In genomic region chr7:44257213-44257612, GRCh38 we compare ENCODE assay signal across 12 cellular contexts. TPM values are rescaled to one million over a fixed set of nuclear protein-coding genes. Genes with fewer than 3 reads are reported as not detected.
DNase-seq lines count a peak whose midpoint lies in the region; ATAC-seq, FAIRE-seq and TF ChIP-seq lines count a peak whose summit lies in the region.
"Had no signal": no experiment of that assay in that cellular context is flagged by ENCODE, and none has a peak within 500 bp of the region (broad histone marks: within the 10 kb centered on the region; RNA-seq: fewer than 3 reads in every experiment).

No MANE protein-coding gene starts in this region.

- H3K4me2 ChIP-seq in keratinocyte (ENCODE audit: control insufficient read depth, extremely low read depth, insufficient read depth, low read depth, low read length), result no peak overlapping the region
- H3K4me2 ChIP-seq: A549 had no signal

- dilution Hi-C loops in keratinocyte (cut with MboI; ENCODE audit: extremely low pct_ligation_motif_present, low sequenced_read_pairs), result no loop called here

- no peak overlapping the region for H3K4me3 ChIP-seq in keratinocyte (ENCODE audit: control insufficient read depth in 2 of 3, extremely low read depth in 1 of 3, insufficient read depth in 2 of 3, low read depth in 1 of 3, low read length in 3 of 3)
- H3K4me3 ChIP-seq: A549, colonic mucosa, prostate gland had no signal

- intact Hi-C loops in activated CD4-positive, alpha-beta T cell treated with anti-CD3 and anti-CD28 coated beads, Interleukin-2, amount 10 ng/mL, durations not matched to agents 24 days and 14 days (cut with micrococcal nuclease), result loop anchor here (5.0 kb wide), 2 partner anchors 175 to 220 kb away; partner anchors contain the start of gene POLM

- no peaks in the 10 kb centered on the region for H3K36me3 ChIP-seq in keratinocyte (ENCODE audit: control insufficient read depth in 2 of 2, extremely low read depth in 1 of 2, insufficient read depth in 2 of 2, low read length in 2 of 2)
- H3K36me3 ChIP-seq: colonic mucosa, prostate gland had no signal

- FAIRE-seq in keratinocyte (lab: Jason Lieb, UNC), result peak; percentile 59
- FAIRE-seq: A549 had no signal

- H3K9me1 ChIP-seq in keratinocyte (ENCODE audit: control insufficient read depth, extremely low read depth, insufficient read depth, low read length), result peaks cover 3% of the 10 kb centered on the region

- no peaks in the 10 kb centered on the region for H3K9me3 Mint-ChIP-seq in activated CD4-positive, alpha-beta T cell treated with anti-CD3 and anti-CD28 coated beads, Interleukin-2, amount 10 ng/mL, durations not matched to agents 24 days and 14 days
- H3K9me3 Mint-ChIP-seq in activated T-helper 17 cell treated with anti-CD3 and anti-CD28 coated beads, Interleukin-2, amount 50 U/mL, for 72 hours, result no peaks in the 10 kb centered on the region
- H3K9me3 Mint-ChIP-seq in stimulated activated naive B cell treated with anti-CD40 and anti-IgM and Interleukin-4, amounts not matched to agents 10 μg/mL and 1 μg/mL and 100 μg/mL, for 72 hours, result peaks cover 2 to 6% of the 10 kb centered on the region in 2 donors

- peaks cover 37% of the 10 kb centered on the region for H3K4me1 Mint-ChIP-seq in activated CD4-positive, alpha-beta T cell treated with anti-CD3 and anti-CD28 coated beads, Interleukin-2, amount 10 ng/mL, durations not matched to agents 24 days and 14 days
- peaks cover 24% of the 10 kb centered on the region for H3K4me1 Mint-ChIP-seq in activated T-helper 17 cell treated with anti-CD3 and anti-CD28 coated beads, Interleukin-2, amount 50 U/mL, for 72 hours
- peaks cover 48 to 69% of the 10 kb centered on the region in 2 donors for H3K4me1 Mint-ChIP-seq in stimulated activated naive B cell treated with anti-CD40 and anti-IgM and Interleukin-4, amounts not matched to agents 10 μg/mL and 1 μg/mL and 100 μg/mL, for 72 hours

- no peaks in the 10 kb centered on the region for H3K27me3 Mint-ChIP-seq in activated CD4-positive, alpha-beta T cell treated with anti-CD3 and anti-CD28 coated beads, Interleukin-2, amount 10 ng/mL, durations not matched to agents 24 days and 14 days
- no peaks in the 10 kb centered on the region for H3K27me3 Mint-ChIP-seq in activated T-helper 17 cell treated with anti-CD3 and anti-CD28 coated beads, Interleukin-2, amount 50 U/mL, for 72 hours
- no peaks in the 10 kb centered on the region for H3K27me3 Mint-ChIP-seq in stimulated activated naive B cell treated with anti-CD40 and anti-IgM and Interleukin-4, amounts not matched to agents 10 μg/mL and 1 μg/mL and 100 μg/mL, for 72 hours

- no peak overlapping the region for H3K4me3 Mint-ChIP-seq in activated CD4-positive, alpha-beta T cell treated with anti-CD3 and anti-CD28 coated beads, Interleukin-2, amount 10 ng/mL, durations not matched to agents 24 days and 14 days
- peak overlapping the region; percentile 67 for H3K4me3 Mint-ChIP-seq in activated T-helper 17 cell treated with anti-CD3 and anti-CD28 coated beads, Interleukin-2, amount 50 U/mL, for 72 hours
- H3K4me3 Mint-ChIP-seq in stimulated activated naive B cell treated with anti-CD40 and anti-IgM and Interleukin-4, amounts not matched to agents 10 μg/mL and 1 μg/mL and 100 μg/mL, for 72 hours, result no peak overlapping the region

- H2AFZ ChIP-seq in keratinocyte (ENCODE audit: control insufficient read depth, low read length), result no peak overlapping the region

- H4K20me1 ChIP-seq in keratinocyte (ENCODE audit: control insufficient read depth, extremely low read depth, insufficient read depth, low read length), result no peaks in the 10 kb centered on the region

- no peak for DNase-seq in activated CD4-positive, alpha-beta T cell treated with anti-CD3 and anti-CD28 coated beads, Interleukin-2, amount 10 ng/mL, durations not matched to agents 24 days and 14 days
- no peak for DNase-seq in activated CD4-positive, alpha-beta T cell treated with anti-CD3 and anti-CD28 coated beads for 4 hours
- DNase-seq in keratinocyte (ENCODE audit: low read depth, low spot score), result no peak
- DNase-seq in stimulated activated naive B cell treated with anti-CD40 and anti-IgM and Interleukin-4, amounts not matched to agents 10 μg/mL and 1 μg/mL and 100 μg/mL, for 72 hours, result no peak
- no peak for DNase-seq in NCI-H2171 (lab: John Stamatoyannopoulos, UW)
- no peak for DNase-seq in SKM-1 treated with dmso at 0.1 percent for 144 hours (lab: John Stamatoyannopoulos, UW; ENCODE audit: unreplicated experiment)
- DNase-seq: NCI-H2029 treated with DMSO at 0.1 percent for 48 hours had no signal

- no peak overlapping the region for H3K9ac ChIP-seq in keratinocyte (ENCODE audit: control insufficient read depth, extremely low read depth, insufficient read depth, low read length)

- peak overlapping the region; percentile 95 for H3K27ac Mint-ChIP-seq in activated CD4-positive, alpha-beta T cell treated with anti-CD3 and anti-CD28 coated beads, Interleukin-2, amount 10 ng/mL, durations not matched to agents 24 days and 14 days
- peak overlapping the region; percentile 70 for H3K27ac Mint-ChIP-seq in activated T-helper 17 cell treated with anti-CD3 and anti-CD28 coated beads, Interleukin-2, amount 50 U/mL, for 72 hours
- H3K27ac Mint-ChIP-seq in stimulated activated naive B cell treated with anti-CD40 and anti-IgM and Interleukin-4, amounts not matched to agents 10 μg/mL and 1 μg/mL and 100 μg/mL, for 72 hours, result peak overlapping the region; percentile 94

- H3K27me3 ChIP-seq in keratinocyte (ENCODE audit: control insufficient read depth, extremely low read depth, insufficient read depth, low read length), result no peaks in the 10 kb centered on the region
- H3K27me3 ChIP-seq: colonic mucosa had no signal

- H3K9me3 ChIP-seq in keratinocyte (ENCODE audit: control insufficient read depth, low read depth, low read length), result no peaks in the 10 kb centered on the region
- H3K9me3 ChIP-seq: A549, colonic mucosa, prostate gland had no signal

- H3K36me3 Mint-ChIP-seq in activated CD4-positive, alpha-beta T cell treated with anti-CD3 and anti-CD28 coated beads, Interleukin-2, amount 10 ng/mL, durations not matched to agents 24 days and 14 days (ENCODE audit: low read depth), result no peaks in the 10 kb centered on the region
- no peaks in the 10 kb centered on the region for H3K36me3 Mint-ChIP-seq in activated T-helper 17 cell treated with anti-CD3 and anti-CD28 coated beads, Interleukin-2, amount 50 U/mL, for 72 hours (ENCODE audit: low read depth)
- H3K36me3 Mint-ChIP-seq in stimulated activated naive B cell treated with anti-CD40 and anti-IgM and Interleukin-4, amounts not matched to agents 10 μg/mL and 1 μg/mL and 100 μg/mL, for 72 hours, result no peaks in the 10 kb centered on the region

- peaks cover 37% of the 10 kb centered on the region for H3K4me1 ChIP-seq in keratinocyte (ENCODE audit: control insufficient read depth, extremely low read depth, insufficient read depth, low read length)
- H3K4me1 ChIP-seq: A549, colonic mucosa, prostate gland had no signal

- H3K79me2 ChIP-seq in keratinocyte (ENCODE audit: control insufficient read depth, insufficient read depth, low read length), result no peaks in the 10 kb centered on the region

- no peak for TF ChIP-seq CTCF in keratinocyte (optimal IDR thresholded peaks at IDR 0.05 in 1 of 3, IDR thresholded peaks at IDR 0.05 in 1 of 3, conservative IDR thresholded peaks at IDR 0.05 in 1 of 3; ENCODE audit: extremely low read depth in 1 of 3, insufficient read depth in 2 of 3, low read length in 3 of 3)

- no peak for ATAC-seq in activated T-helper 17 cell treated with anti-CD3 and anti-CD28 coated beads, Interleukin-2, amount 50 U/mL, for 72 hours (replicated peaks)
- ATAC-seq in stimulated activated naive B cell treated with anti-CD40 and anti-IgM and Interleukin-4, amounts not matched to agents 10 μg/mL and 1 μg/mL and 100 μg/mL, for 72 hours (replicated peaks), result no peak
- no peak for ATAC-seq in GM21526 (IDR thresholded peaks at IDR 0.05; ENCODE audit: low FRiP score, unreplicated experiment)

- H3K27ac ChIP-seq in keratinocyte (ENCODE audit: control insufficient read depth, insufficient read depth, low read length), result no peak overlapping the region
- H3K27ac ChIP-seq: A549, colonic mucosa, prostate gland had no signal

RNA-seq across cellular contexts. Expression of gene YKT6, which starts 56.4 kb away (rescaled TPM):
- 87.3 and 92.8 TPM in 2 replicates for total RNA-seq in activated CD4-positive, alpha-beta T cell treated with anti-CD3 and anti-CD28 coated beads, Interleukin-2, amount 10 ng/mL, durations not matched to agents 24 days and 14 days
- 10 to 100 TPM; 34.4 to 66.8 TPM for total RNA-seq in activated T-helper 17 cell treated with anti-CD3 and anti-CD28 coated beads, Interleukin-2, amount 50 U/mL, for 72 hours
- polyA plus RNA-seq in keratinocyte, result 139 to 192 TPM (median 148 TPM) in 3 replicates
- 50.6 TPM for polyA plus RNA-seq in keratinocyte (2011; ENCODE audit: low read depth)
- polyA plus RNA-seq in keratinocyte (2011; cell fraction: cytosol; rRNA removed), result 149 and 154 TPM in 2 replicates
- 113 and 122 TPM in 2 replicates for polyA plus RNA-seq in keratinocyte (2011; cell fraction: nucleus; rRNA removed)
- polyA plus RNA-seq in keratinocyte (2012; ENCODE audit: low replicate concordance), result 73.7 and 135 TPM in 2 replicates
- polyA minus RNA-seq in keratinocyte, result 115 to 176 TPM (median 150 TPM) in 3 replicates
- polyA minus RNA-seq in keratinocyte (2011; cell fraction: cytosol; rRNA and poly(A)+ RNA removed), result 109 TPM
- 40.9 and 56.7 TPM in 2 replicates for polyA minus RNA-seq in keratinocyte (2011; cell fraction: nucleus; rRNA and poly(A)+ RNA removed)
